19 cellular contexts compared by ENCODE assay signal in the genomic region with DNA sequence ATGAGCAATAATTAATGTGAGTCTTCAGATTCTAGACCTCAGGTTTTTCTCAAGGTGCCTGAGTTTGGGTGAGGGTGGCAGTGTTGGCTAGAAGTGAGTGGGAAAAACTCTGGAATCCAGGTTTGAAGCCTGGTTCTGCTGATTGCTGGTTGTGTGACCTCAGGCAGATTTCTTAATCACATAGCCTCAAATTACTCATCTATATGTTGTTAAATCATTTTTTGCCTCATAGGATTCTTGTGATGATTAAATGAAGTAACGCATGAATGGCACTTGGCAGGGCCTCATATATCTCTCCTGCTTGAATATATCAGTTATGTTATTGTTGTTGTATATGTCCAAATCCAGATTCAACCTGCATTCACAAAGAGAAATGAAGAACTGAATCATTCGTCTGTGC.
"Had no signal": no experiment of that assay in that cellular context is flagged by ENCODE, and none has a peak within 500 bp of the region (broad histone marks: within the 10 kb centered on the region; RNA-seq: fewer than 3 reads in every experiment).

No MANE protein-coding gene starts in this region.

- H3K9me3 ChIP-seq: SJSA1 had no signal

- H3K4me3 ChIP-seq: SJSA1, SK-N-MC had no signal

- H3K36me3 ChIP-seq: SJSA1 had no signal

- H3K27me3 ChIP-seq: SJSA1 had no signal

- H3K27ac ChIP-seq: HL-60, SJSA1, SK-N-MC had no signal

- DNase-seq: KBM-7, MM.1S, NCI-H1092 treated with DMSO at 0.1 percent for 48 hours, NCI-H1436, NCI-H1694, NCI-H187 treated with DMSO at 0.1 percent for 48 hours, NCI-H2029 treated with DMSO at 0.1 percent for 48 hours, NCI-H2227 treated with DMSO at 0.1 percent for 48 hours, NCI-H446, NCI-H510A, NCI-H524 treated with DMSO at 0.1 percent for 48 hours, NCI-H69, NCI-H774, Right ventricle myocardium superior, RPMI8226, SIG-M5 had no signal
